9 cellular contexts compared by ENCODE assay signal in the genomic region with DNA sequence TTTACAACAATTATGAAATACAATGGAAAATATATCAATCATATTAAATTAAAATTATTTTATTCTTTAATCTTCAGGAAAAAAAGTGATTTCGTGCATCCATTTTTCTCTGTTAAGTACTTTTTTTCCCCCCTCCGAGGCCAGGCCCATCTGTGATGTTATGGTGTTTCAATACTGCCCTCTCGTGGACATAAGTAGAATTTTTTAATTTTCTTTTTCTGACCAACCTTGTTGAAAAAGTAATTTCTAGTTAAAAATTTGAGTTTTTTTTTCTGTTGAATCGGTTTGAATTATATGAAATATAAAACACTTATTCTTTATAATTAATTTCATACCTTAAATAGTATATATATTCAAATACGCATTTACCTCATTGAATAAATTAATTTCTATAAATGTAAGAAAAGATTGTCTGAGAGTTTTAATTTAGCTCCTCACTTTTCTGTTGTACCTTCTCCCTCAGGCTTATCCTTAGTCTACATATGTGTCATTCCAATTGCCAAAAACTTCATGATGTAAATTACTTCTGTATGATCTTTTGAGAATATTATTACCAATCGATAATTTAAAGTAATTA.
DNase-seq lines count a peak whose midpoint lies in the region; ATAC-seq, FAIRE-seq and TF ChIP-seq lines count a peak whose summit lies in the region.
"Had no signal": no experiment of that assay in that cellular context is flagged by ENCODE, and none has a peak within 500 bp of the region (broad histone marks: within the 10 kb centered on the region; RNA-seq: fewer than 3 reads in every experiment).

No MANE protein-coding gene starts in this region.

- H3K9me1 ChIP-seq in keratinocyte (ENCODE audit: control insufficient read depth, extremely low read depth, insufficient read depth, low read length) = no peaks in the 10 kb centered on the region

- no peak overlapping the region for H3K9ac ChIP-seq in keratinocyte (ENCODE audit: control insufficient read depth, extremely low read depth, insufficient read depth, low read length)

- no peak overlapping the region for H3K27ac ChIP-seq in keratinocyte (ENCODE audit: control insufficient read depth, insufficient read depth, low read length)

- no peaks in the 10 kb centered on the region for H3K27me3 ChIP-seq in keratinocyte (ENCODE audit: control insufficient read depth, extremely low read depth, insufficient read depth, low read length)

- peaks cover 2% of the 10 kb centered on the region for H3K4me1 ChIP-seq in keratinocyte (ENCODE audit: control insufficient read depth, extremely low read depth, insufficient read depth, low read length)

- peak; percentile 65 for ATAC-seq in GM21529 (IDR thresholded peaks at IDR 0.05; ENCODE audit: unreplicated experiment)
- ATAC-seq in HG03439 (IDR thresholded peaks at IDR 0.05; ENCODE audit: unreplicated experiment) = no peak
- ATAC-seq in HG03457 (IDR thresholded peaks at IDR 0.05; ENCODE audit: unreplicated experiment) = no peak

- H3K4me3 ChIP-seq in keratinocyte (ENCODE audit: control insufficient read depth in 2 of 3, extremely low read depth in 1 of 3, insufficient read depth in 2 of 3, low read depth in 1 of 3, low read length in 3 of 3) = no peak overlapping the region

- H3K9me3 ChIP-seq in keratinocyte (ENCODE audit: control insufficient read depth, low read depth, low read length) = no peaks in the 10 kb centered on the region

- H4K20me1 ChIP-seq in keratinocyte (ENCODE audit: control insufficient read depth, extremely low read depth, insufficient read depth, low read length) = no peaks in the 10 kb centered on the region

- TF ChIP-seq CTCF in keratinocyte (optimal IDR thresholded peaks at IDR 0.05 in 1 of 3, IDR thresholded peaks at IDR 0.05 in 1 of 3, conservative IDR thresholded peaks at IDR 0.05 in 1 of 3; ENCODE audit: extremely low read depth in 1 of 3, insufficient read depth in 2 of 3, low read length in 3 of 3) = peak; percentile 26 to 36 (median 31)

- H3K36me3 ChIP-seq in keratinocyte (ENCODE audit: control insufficient read depth in 2 of 2, extremely low read depth in 1 of 2, insufficient read depth in 2 of 2, low read length in 2 of 2) = no peaks in the 10 kb centered on the region

- FAIRE-seq in keratinocyte (lab: Jason Lieb, UNC) = no peak

- H3K4me2 ChIP-seq in keratinocyte (ENCODE audit: control insufficient read depth, extremely low read depth, insufficient read depth, low read depth, low read length) = no peak overlapping the region

- no peaks in the 10 kb centered on the region for H3K79me2 ChIP-seq in keratinocyte (ENCODE audit: control insufficient read depth, insufficient read depth, low read length)

- dilution Hi-C loops in keratinocyte (cut with MboI; ENCODE audit: extremely low pct_ligation_motif_present, low sequenced_read_pairs) = no loop called here

- no peak overlapping the region for H2AFZ ChIP-seq in keratinocyte (ENCODE audit: control insufficient read depth, low read length)

- peak; percentile 55 for DNase-seq in DMS 273 (lab: John Stamatoyannopoulos, UW; ENCODE audit: unreplicated experiment)
- peak; percentile 21 for DNase-seq in NCI-H1694 (lab: John Stamatoyannopoulos, UW)
- peak; percentile 1 for DNase-seq in amniotic stem cell (lab: John Stamatoyannopoulos, UW)
- DNase-seq in keratinocyte (ENCODE audit: low read depth, low spot score) = peak; percentile 15
- DNase-seq in mucosa of gallbladder (ENCODE audit: low spot score) = no peak
- DNase-seq: naive B cell had no signal
